Comparison of ENCODE assay signal across 1 cellular context in the genomic region with DNA sequence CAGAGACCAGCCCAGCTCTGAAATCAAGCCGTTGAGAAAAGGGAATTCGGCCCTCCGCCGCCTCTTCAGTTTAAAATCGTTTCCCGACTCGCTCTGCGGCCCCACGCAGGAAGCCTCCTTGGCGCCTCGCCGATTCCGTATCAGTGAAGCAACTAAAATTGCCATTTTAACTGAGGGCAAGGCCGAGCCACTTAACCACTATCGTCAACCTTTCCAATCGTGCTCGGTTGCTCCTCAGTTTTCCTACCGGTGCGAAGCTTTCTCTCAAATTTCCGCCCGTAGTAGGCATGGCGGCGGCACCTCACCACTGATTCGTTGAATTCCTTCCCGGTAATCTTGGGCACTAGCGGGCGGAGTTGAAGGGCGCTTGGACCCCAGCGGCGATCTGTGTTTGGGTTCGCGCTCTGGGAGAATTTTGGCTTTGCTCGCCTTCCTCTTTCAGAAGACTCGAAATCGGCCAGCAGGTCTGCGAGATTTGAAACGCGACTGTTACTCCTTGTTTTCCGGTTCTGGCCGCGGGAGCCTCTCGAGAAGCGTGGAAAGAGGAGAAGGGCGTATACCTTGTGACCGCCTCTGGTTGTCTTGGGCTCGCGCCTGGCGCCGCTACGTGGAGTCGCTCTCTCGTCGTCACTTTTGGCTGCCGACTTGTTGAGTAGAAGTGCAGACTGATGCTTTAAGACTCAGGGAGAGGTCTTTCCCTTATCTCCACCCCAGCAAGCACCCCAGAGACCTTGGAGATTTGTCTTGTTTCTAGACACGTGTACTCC.
A peak's percentile ranks its signal among the peaks of the same experiment; 100 is the strongest.
TF ChIP-seq lines count a peak whose summit lies in the region.

A gene with protein sequence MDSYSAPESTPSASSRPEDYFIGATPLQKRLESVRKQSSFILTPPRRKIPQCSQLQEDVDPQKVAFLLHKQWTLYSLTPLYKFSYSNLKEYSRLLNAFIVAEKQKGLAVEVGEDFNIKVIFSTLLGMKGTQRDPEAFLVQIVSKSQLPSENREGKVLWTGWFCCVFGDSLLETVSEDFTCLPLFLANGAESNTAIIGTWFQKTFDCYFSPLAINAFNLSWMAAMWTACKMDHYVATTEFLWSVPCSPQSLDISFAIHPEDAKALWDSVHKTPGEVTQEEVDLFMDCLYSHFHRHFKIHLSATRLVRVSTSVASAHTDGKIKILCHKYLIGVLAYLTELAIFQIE (minus strand): TSS at position 569 of the 767 bp plus-strand sequence. CDS start 13,584 bp downstream, outside the sequence.
A gene with protein sequence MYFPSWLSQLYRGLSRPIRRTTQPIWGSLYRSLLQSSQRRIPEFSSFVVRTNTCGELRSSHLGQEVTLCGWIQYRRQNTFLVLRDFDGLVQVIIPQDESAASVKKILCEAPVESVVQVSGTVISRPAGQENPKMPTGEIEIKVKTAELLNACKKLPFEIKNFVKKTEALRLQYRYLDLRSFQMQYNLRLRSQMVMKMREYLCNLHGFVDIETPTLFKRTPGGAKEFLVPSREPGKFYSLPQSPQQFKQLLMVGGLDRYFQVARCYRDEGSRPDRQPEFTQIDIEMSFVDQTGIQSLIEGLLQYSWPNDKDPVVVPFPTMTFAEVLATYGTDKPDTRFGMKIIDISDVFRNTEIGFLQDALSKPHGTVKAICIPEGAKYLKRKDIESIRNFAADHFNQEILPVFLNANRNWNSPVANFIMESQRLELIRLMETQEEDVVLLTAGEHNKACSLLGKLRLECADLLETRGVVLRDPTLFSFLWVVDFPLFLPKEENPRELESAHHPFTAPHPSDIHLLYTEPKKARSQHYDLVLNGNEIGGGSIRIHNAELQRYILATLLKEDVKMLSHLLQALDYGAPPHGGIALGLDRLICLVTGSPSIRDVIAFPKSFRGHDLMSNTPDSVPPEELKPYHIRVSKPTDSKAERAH (plus strand): TSS at position 359 of the 767 bp plus-strand sequence. CDS start 557 bp downstream, outside the sequence.

TF ChIP-seq in K562, 482 proteins besides CTCF, POLR2A, EP300 and RAD21 (continued from another document and continues in another):
- TF ChIP-seq, protein P1, sequence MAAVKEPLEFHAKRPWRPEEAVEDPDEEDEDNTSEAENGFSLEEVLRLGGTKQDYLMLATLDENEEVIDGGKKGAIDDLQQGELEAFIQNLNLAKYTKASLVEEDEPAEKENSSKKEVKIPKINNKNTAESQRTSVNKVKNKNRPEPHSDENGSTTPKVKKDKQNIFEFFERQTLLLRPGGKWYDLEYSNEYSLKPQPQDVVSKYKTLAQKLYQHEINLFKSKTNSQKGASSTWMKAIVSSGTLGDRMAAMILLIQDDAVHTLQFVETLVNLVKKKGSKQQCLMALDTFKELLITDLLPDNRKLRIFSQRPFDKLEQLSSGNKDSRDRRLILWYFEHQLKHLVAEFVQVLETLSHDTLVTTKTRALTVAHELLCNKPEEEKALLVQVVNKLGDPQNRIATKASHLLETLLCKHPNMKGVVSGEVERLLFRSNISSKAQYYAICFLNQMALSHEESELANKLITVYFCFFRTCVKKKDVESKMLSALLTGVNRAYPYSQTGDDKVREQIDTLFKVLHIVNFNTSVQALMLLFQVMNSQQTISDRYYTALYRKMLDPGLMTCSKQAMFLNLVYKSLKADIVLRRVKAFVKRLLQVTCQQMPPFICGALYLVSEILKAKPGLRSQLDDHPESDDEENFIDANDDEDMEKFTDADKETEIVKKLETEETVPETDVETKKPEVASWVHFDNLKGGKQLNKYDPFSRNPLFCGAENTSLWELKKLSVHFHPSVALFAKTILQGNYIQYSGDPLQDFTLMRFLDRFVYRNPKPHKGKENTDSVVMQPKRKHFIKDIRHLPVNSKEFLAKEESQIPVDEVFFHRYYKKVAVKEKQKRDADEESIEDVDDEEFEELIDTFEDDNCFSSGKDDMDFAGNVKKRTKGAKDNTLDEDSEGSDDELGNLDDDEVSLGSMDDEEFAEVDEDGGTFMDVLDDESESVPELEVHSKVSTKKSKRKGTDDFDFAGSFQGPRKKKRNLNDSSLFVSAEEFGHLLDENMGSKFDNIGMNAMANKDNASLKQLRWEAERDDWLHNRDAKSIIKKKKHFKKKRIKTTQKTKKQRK (IDR thresholded peaks at IDR 0.05; ENCODE audit: borderline replicate concordance, low read depth, low read length) = no peak
- no peak for TF ChIP-seq SREBF2 (CRISPR knock-in tag; IDR thresholded peaks at IDR 0.05)
- TF ChIP-seq ZNF764 (CRISPR knock-in tag; IDR thresholded peaks at IDR 0.05; ENCODE audit: low read depth) = no peak
- TF ChIP-seq ESRRA (IDR thresholded peaks at IDR 0.05; ENCODE audit: borderline replicate concordance, low read depth) = peak; percentile 80
- TF ChIP-seq MAFF (IDR thresholded peaks at IDR 0.05; ENCODE audit: low read length) = no peak
- no peak for TF ChIP-seq BCL6 (CRISPR knock-in tag; IDR thresholded peaks at IDR 0.05)
- TF ChIP-seq NONO (IDR thresholded peaks at IDR 0.05; ENCODE audit: low read depth in 2 of 2, low read length in 1 of 2) = peak in 1 of 2 experiments; percentile 63; a peak in 1 of 4 replicates
- TF ChIP-seq, protein P2, sequence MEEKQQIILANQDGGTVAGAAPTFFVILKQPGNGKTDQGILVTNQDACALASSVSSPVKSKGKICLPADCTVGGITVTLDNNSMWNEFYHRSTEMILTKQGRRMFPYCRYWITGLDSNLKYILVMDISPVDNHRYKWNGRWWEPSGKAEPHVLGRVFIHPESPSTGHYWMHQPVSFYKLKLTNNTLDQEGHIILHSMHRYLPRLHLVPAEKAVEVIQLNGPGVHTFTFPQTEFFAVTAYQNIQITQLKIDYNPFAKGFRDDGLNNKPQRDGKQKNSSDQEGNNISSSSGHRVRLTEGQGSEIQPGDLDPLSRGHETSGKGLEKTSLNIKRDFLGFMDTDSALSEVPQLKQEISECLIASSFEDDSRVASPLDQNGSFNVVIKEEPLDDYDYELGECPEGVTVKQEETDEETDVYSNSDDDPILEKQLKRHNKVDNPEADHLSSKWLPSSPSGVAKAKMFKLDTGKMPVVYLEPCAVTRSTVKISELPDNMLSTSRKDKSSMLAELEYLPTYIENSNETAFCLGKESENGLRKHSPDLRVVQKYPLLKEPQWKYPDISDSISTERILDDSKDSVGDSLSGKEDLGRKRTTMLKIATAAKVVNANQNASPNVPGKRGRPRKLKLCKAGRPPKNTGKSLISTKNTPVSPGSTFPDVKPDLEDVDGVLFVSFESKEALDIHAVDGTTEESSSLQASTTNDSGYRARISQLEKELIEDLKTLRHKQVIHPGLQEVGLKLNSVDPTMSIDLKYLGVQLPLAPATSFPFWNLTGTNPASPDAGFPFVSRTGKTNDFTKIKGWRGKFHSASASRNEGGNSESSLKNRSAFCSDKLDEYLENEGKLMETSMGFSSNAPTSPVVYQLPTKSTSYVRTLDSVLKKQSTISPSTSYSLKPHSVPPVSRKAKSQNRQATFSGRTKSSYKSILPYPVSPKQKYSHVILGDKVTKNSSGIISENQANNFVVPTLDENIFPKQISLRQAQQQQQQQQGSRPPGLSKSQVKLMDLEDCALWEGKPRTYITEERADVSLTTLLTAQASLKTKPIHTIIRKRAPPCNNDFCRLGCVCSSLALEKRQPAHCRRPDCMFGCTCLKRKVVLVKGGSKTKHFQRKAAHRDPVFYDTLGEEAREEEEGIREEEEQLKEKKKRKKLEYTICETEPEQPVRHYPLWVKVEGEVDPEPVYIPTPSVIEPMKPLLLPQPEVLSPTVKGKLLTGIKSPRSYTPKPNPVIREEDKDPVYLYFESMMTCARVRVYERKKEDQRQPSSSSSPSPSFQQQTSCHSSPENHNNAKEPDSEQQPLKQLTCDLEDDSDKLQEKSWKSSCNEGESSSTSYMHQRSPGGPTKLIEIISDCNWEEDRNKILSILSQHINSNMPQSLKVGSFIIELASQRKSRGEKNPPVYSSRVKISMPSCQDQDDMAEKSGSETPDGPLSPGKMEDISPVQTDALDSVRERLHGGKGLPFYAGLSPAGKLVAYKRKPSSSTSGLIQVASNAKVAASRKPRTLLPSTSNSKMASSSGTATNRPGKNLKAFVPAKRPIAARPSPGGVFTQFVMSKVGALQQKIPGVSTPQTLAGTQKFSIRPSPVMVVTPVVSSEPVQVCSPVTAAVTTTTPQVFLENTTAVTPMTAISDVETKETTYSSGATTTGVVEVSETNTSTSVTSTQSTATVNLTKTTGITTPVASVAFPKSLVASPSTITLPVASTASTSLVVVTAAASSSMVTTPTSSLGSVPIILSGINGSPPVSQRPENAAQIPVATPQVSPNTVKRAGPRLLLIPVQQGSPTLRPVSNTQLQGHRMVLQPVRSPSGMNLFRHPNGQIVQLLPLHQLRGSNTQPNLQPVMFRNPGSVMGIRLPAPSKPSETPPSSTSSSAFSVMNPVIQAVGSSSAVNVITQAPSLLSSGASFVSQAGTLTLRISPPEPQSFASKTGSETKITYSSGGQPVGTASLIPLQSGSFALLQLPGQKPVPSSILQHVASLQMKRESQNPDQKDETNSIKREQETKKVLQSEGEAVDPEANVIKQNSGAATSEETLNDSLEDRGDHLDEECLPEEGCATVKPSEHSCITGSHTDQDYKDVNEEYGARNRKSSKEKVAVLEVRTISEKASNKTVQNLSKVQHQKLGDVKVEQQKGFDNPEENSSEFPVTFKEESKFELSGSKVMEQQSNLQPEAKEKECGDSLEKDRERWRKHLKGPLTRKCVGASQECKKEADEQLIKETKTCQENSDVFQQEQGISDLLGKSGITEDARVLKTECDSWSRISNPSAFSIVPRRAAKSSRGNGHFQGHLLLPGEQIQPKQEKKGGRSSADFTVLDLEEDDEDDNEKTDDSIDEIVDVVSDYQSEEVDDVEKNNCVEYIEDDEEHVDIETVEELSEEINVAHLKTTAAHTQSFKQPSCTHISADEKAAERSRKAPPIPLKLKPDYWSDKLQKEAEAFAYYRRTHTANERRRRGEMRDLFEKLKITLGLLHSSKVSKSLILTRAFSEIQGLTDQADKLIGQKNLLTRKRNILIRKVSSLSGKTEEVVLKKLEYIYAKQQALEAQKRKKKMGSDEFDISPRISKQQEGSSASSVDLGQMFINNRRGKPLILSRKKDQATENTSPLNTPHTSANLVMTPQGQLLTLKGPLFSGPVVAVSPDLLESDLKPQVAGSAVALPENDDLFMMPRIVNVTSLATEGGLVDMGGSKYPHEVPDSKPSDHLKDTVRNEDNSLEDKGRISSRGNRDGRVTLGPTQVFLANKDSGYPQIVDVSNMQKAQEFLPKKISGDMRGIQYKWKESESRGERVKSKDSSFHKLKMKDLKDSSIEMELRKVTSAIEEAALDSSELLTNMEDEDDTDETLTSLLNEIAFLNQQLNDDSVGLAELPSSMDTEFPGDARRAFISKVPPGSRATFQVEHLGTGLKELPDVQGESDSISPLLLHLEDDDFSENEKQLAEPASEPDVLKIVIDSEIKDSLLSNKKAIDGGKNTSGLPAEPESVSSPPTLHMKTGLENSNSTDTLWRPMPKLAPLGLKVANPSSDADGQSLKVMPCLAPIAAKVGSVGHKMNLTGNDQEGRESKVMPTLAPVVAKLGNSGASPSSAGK (IDR thresholded peaks at IDR 0.05) = peak; percentile 74
- TF ChIP-seq, protein P3, sequence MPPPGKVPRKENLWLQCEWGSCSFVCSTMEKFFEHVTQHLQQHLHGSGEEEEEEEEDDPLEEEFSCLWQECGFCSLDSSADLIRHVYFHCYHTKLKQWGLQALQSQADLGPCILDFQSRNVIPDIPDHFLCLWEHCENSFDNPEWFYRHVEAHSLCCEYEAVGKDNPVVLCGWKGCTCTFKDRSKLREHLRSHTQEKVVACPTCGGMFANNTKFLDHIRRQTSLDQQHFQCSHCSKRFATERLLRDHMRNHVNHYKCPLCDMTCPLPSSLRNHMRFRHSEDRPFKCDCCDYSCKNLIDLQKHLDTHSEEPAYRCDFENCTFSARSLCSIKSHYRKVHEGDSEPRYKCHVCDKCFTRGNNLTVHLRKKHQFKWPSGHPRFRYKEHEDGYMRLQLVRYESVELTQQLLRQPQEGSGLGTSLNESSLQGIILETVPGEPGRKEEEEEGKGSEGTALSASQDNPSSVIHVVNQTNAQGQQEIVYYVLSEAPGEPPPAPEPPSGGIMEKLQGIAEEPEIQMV (tag; conservative IDR thresholded peaks at IDR 0.05; ENCODE audit: low read depth) = no peak
- TF ChIP-seq NEUROD1 (IDR thresholded peaks at IDR 0.05; ENCODE audit: borderline replicate concordance, low read depth, low read length, partially characterized antibody) = no peak
- no peak for TF ChIP-seq TSC22D4 (tag; IDR thresholded peaks at IDR 0.05)
- TF ChIP-seq, protein P4, sequence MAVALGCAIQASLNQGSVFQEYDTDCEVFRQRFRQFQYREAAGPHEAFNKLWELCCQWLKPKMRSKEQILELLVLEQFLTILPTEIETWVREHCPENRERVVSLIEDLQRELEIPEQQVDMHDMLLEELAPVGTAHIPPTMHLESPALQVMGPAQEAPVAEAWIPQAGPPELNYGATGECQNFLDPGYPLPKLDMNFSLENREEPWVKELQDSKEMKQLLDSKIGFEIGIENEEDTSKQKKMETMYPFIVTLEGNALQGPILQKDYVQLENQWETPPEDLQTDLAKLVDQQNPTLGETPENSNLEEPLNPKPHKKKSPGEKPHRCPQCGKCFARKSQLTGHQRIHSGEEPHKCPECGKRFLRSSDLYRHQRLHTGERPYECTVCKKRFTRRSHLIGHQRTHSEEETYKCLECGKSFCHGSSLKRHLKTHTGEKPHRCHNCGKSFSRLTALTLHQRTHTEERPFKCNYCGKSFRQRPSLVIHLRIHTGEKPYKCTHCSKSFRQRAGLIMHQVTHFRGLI (CRISPR knock-in tag; IDR thresholded peaks at IDR 0.05) = no peak
- TF ChIP-seq MCM3 (IDR thresholded peaks at IDR 0.05) = no peak
- TF ChIP-seq, protein P5, sequence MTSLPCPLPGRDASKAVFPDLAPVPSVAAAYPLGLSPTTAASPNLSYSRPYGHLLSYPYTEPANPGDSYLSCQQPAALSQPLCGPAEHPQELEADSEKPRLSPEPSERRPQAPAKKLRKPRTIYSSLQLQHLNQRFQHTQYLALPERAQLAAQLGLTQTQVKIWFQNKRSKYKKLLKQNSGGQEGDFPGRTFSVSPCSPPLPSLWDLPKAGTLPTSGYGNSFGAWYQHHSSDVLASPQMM (CRISPR knock-in tag; IDR thresholded peaks at IDR 0.05) = no peak
- TF ChIP-seq, protein P6, sequence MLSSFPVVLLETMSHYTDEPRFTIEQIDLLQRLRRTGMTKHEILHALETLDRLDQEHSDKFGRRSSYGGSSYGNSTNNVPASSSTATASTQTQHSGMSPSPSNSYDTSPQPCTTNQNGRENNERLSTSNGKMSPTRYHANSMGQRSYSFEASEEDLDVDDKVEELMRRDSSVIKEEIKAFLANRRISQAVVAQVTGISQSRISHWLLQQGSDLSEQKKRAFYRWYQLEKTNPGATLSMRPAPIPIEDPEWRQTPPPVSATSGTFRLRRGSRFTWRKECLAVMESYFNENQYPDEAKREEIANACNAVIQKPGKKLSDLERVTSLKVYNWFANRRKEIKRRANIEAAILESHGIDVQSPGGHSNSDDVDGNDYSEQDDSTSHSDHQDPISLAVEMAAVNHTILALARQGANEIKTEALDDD (IDR thresholded peaks at IDR 0.05) = no peak
- peak; percentile 71 for TF ChIP-seq CHD1 (IDR thresholded peaks at IDR 0.05; ENCODE audit: low read length)
- TF ChIP-seq TFAM (CRISPR knock-in tag; conservative IDR thresholded peaks at IDR 0.05) = no peak
- TF ChIP-seq, protein P7, sequence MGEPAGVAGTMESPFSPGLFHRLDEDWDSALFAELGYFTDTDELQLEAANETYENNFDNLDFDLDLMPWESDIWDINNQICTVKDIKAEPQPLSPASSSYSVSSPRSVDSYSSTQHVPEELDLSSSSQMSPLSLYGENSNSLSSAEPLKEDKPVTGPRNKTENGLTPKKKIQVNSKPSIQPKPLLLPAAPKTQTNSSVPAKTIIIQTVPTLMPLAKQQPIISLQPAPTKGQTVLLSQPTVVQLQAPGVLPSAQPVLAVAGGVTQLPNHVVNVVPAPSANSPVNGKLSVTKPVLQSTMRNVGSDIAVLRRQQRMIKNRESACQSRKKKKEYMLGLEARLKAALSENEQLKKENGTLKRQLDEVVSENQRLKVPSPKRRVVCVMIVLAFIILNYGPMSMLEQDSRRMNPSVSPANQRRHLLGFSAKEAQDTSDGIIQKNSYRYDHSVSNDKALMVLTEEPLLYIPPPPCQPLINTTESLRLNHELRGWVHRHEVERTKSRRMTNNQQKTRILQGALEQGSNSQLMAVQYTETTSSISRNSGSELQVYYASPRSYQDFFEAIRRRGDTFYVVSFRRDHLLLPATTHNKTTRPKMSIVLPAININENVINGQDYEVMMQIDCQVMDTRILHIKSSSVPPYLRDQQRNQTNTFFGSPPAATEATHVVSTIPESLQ (CRISPR knock-in tag; IDR thresholded peaks at IDR 0.05) = peak; percentile 49; the same call in 1 of the 2 replicates
- TF ChIP-seq BRD9 (IDR thresholded peaks at IDR 0.05; ENCODE audit: low read depth, partially characterized antibody) = peak; percentile 97
- TF ChIP-seq HDAC1 (IDR thresholded peaks at IDR 0.05) = peak in 1 of 2 experiments; percentile 80; a peak in 2 of 4 replicates
